Comparison of ENCODE assay signal across 13 cellular contexts in the genomic region with DNA sequence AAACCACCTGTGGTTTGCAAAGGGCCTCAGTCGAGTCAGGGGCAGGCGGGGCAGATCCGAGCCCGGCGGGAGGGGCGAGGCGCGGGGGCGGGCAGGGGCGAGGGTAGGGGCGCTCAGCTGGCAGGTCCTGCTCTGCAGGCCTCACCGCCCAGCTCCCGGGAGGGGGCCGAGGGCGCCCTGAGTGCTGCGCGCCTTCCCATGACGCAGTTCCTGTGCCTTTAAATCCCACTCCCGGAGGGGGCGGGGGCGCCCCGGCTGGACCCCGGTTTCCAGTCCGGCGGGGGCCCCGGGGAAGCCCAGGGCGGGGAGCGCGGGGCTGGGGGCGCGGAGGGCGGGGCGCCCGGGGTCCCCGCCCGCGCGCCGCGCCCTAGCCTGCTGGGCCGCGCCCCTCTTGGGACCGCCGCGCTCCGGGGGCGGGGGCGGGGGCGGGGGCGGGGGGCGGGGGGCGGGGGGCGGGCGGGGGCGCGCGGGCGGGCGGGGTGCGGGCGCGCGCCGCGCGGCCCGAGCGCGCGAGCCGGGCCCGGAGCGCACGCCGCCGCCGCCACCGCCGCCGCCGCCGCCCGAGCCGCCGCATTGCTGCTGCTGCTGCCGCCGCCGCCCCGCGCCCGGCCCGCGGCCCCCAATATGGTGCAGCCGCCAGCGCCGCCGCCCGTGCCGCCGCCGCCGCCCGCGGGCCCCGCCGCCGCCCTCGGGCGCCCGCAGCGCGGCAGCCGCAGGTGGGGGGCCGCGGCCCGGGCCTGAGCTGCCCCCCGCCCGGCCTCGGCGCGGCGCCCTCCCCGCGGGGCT. TPM values are rescaled to one million over a fixed set of nuclear protein-coding genes. Genes with fewer than 3 reads are reported as not detected.
DNase-seq lines count a peak whose midpoint lies in the region; ATAC-seq, FAIRE-seq and TF ChIP-seq lines count a peak whose summit lies in the region.
"Had no signal": no experiment of that assay in that cellular context is flagged by ENCODE, and none has a peak within 500 bp of the region (broad histone marks: within the 10 kb centered on the region; RNA-seq: fewer than 3 reads in every experiment).

A gene (plus strand): TSS at position 504 of the 786 bp plus-strand sequence. CDS start 639 bp downstream, outside the sequence.

- H3K4me3 ChIP-seq in neuron (ENCODE audit: low read length) (peak within 1 kb of the TSS; percentile 53), small intestine (ENCODE audit: low read depth in 1 of 2, low read length in 2 of 2) (peak within 1 kb of the TSS in 1 of 2 donors; percentile 36)
- H3K4me3 ChIP-seq: mucosa of descending colon had no signal

- FAIRE-seq in small intestine (lab: Jason Lieb, UNC) = no peak
- FAIRE-seq: GM18507 had no signal

- H3K36me3 ChIP-seq in neuron (ENCODE audit: insufficient read depth, low read length) (no peaks in the 10 kb centered on the region), small intestine (ENCODE audit: control insufficient read depth in 2 of 2, insufficient read depth in 2 of 2, low read length in 2 of 2) (no peaks in the 10 kb centered on the region)

- DNase-seq in NCI-H1105 treated with DMSO at 0.1 percent for 48 hours (lab: John Stamatoyannopoulos, UW) = peak; percentile 28
- DNase-seq in NCI-H1105 (lab: John Stamatoyannopoulos, UW) = no peak
- DNase-seq in HuH-7 (ENCODE audit: low spot score) = peak; percentile 70
- peak; percentile 54 for DNase-seq in cerebellum (ENCODE audit: low spot score)
- no peak for DNase-seq in omental fat pad (ENCODE audit: low spot score)
- DNase-seq in small intestine = no peak
- DNase-seq: ACHN; activated CD4-positive, alpha-beta T cell treated with anti-CD3 and anti-CD28 coated beads for 1 hour; effector CD4-positive, alpha-beta T cell; mucosa of descending colon had no signal

- 1 to 2% (median 1%) methylated on average over 17 to 124 of the region's 124 CpGs for WGBS in small intestine, 3 donors

- no peaks in the 10 kb centered on the region for H3K9me3 ChIP-seq in neuron (ENCODE audit: low read length)
- no peaks in the 10 kb centered on the region for H3K9me3 ChIP-seq in small intestine (ENCODE audit: control insufficient read depth, low read depth)
- H3K9me3 ChIP-seq: mucosa of descending colon had no signal

- H3K4me1 ChIP-seq in neuron (ENCODE audit: insufficient read depth, low read length) = peaks cover 21% of the 10 kb centered on the region
- no peaks in the 10 kb centered on the region for H3K4me1 ChIP-seq in small intestine (ENCODE audit: control insufficient read depth in 2 of 2, insufficient read depth in 1 of 2, low read depth in 1 of 2, low read length in 1 of 2)

- ATAC-seq in omental fat pad (ENCODE audit: low FRiP score) (no peak), GM19351 (IDR thresholded peaks at IDR 0.05; ENCODE audit: unreplicated experiment) (no peak)
- ATAC-seq: mucosa of descending colon had no signal

- no peak for TF ChIP-seq CTCF in omental fat pad (IDR thresholded peaks at IDR 0.05)

- H3K27ac ChIP-seq in small intestine (ENCODE audit: low read depth in 1 of 2, low read length in 1 of 2) = no peak within 1 kb of the TSS

- H2AFZ ChIP-seq in neuron (ENCODE audit: low read depth, low read length) = peak within 1 kb of the TSS; percentile 51

- H3K27me3 ChIP-seq in neuron (ENCODE audit: insufficient read depth, low read length) = peaks cover 60% of the 10 kb centered on the region
- H3K27me3 ChIP-seq in small intestine (ENCODE audit: control insufficient read depth in 2 of 2, insufficient read depth in 2 of 2, low read length in 2 of 2) = peaks cover 19 to 47% of the 10 kb centered on the region in 2 donors

RNA-seq across cellular contexts. Expression of the gene that starts here (rescaled TPM):
- 21.4 TPM for total RNA-seq in cerebellum
- under 1 TPM in 1 of 4 donors, not detected in 3; 0.32 TPM for total RNA-seq in omental fat pad
- 1 to 10 TPM in 1 of 3 donors, not detected in 2; 2.4 TPM for polyA plus RNA-seq in small intestine

Comparison
In these comparisons a context has a peak if more than half of its experiments do, and no peak if none do; other contexts are left out.
1. RNA of the gene that starts here (total RNA-seq): 21.4 TPM in cerebellum (single experiment); 0.32 TPM in omental fat pad; every median in the first group is over 10 times any median in the second.
2. DNase-seq: peak in NCI-H1105 treated with DMSO at 0.1 percent for 48 hours (single experiment), HuH-7 (single experiment) and cerebellum (single experiment); none in NCI-H1105 (single experiment), omental fat pad (single experiment) and small intestine (single experiment).